In the genomic region with DNA sequence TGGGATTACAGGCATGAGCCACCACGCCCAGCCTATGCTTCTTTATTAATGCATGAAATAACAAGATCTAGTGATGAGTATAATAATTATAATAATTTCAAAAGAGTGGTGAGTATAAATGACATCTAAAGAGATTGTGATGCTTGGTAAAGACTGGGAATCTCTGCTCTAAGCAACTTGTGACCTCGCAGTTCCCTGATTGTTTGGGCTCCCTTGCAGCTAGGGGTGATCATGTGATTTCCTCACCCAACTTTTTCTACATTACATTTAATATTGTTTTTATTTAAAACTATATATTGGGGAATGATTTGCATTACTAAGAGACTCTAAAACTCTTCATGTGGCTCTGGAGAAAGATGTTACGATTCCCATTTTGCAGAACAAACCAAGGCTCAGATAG, we compare ENCODE assay signal across 19 cellular contexts. TPM values are rescaled to one million over a fixed set of nuclear protein-coding genes. Genes with fewer than 3 reads are reported as not detected.
DNase-seq lines count a peak whose midpoint lies in the region; ATAC-seq and TF ChIP-seq lines count a peak whose summit lies in the region.
"Had no signal": no experiment of that assay in that cellular context is flagged by ENCODE, and none has a peak within 500 bp of the region (broad histone marks: within the 10 kb centered on the region; RNA-seq: fewer than 3 reads in every experiment).

No MANE protein-coding gene starts in this region.

- POLR2A ChIA-PET in WTC11 (lab: Charles Lee) = interaction anchor here (0.7 kb wide), 1 partner anchor 197 kb away, joined by 3 read pairs; the partner anchor contains the start of genes CAMKMT and PREPL

- no peak for TF ChIP-seq POLR2A in sigmoid colon (IDR thresholded peaks at IDR 0.05)

- intact Hi-C loops in left colon (cut with DNase I, micrococcal nuclease) = no loop called here
- intact Hi-C loops in sigmoid colon (cut with DNase I) = no loop called here

- H3K4me1 ChIP-seq in neutrophil (ENCODE audit: control insufficient read depth in 1 of 2, insufficient read depth in 1 of 2, low read depth in 1 of 2, low read length in 1 of 2) (peaks cover 30 to 35% of the 10 kb centered on the region in 2 experiments), sigmoid colon (peaks cover 0 to under 1% (median 0%) of the 10 kb centered on the region in 4 donors)
- H3K4me1 ChIP-seq: Caco-2 had no signal

- peaks cover 25% of the 10 kb centered on the region for H3K36me3 Mint-ChIP-seq in WTC11

- H3K4me3 Mint-ChIP-seq in WTC11 = no peak overlapping the region
- H3K4me3 Mint-ChIP-seq: B cell; CD4-positive, alpha-beta T cell; CD8-positive, alpha-beta T cell had no signal

- H3K27ac ChIP-seq in neutrophil (peak overlapping the region; percentile 79), sigmoid colon (no peak overlapping the region)
- H3K27ac ChIP-seq: BLaER1 treated with 17β-estradiol and CSF1 and Interleukin-3, amounts not matched to agents 10 nM and 100 nM; C4-2B had no signal

- no peak overlapping the region for H3K27ac Mint-ChIP-seq in WTC11
- H3K27ac Mint-ChIP-seq: B cell; CD4-positive, alpha-beta T cell; CD8-positive, alpha-beta T cell had no signal

- 97% methylated on average over 3 of the region's 3 CpGs for WGBS in sigmoid colon, 2 donors

- TF ChIP-seq EP300 in Ishikawa (IDR thresholded peaks at IDR 0.05; ENCODE audit: borderline replicate concordance) (no peak), sigmoid colon (IDR thresholded peaks at IDR 0.05) (no peak)

- H3K9me3 ChIP-seq in neutrophil = no peaks in the 10 kb centered on the region
- no peaks in the 10 kb centered on the region for H3K9me3 ChIP-seq in sigmoid colon
- H3K9me3 ChIP-seq: Caco-2 had no signal

- peaks cover 14% of the 10 kb centered on the region for H3K4me1 Mint-ChIP-seq in WTC11

- H3K4me3 ChIP-seq in neutrophil (ENCODE audit: low read depth in 1 of 2, low read length in 1 of 2) = no peak overlapping the region
- no peak overlapping the region for H3K4me3 ChIP-seq in sigmoid colon
- H3K4me3 ChIP-seq: BLaER1 treated with 17β-estradiol and CSF1 and Interleukin-3, amounts not matched to agents 10 nM and 100 nM; GM12878 had no signal

- H3K9me3 Mint-ChIP-seq in WTC11 = peaks cover 21% of the 10 kb centered on the region
- H3K9me3 Mint-ChIP-seq: CD4-positive, alpha-beta T cell; CD8-positive, alpha-beta T cell had no signal

- H3K36me3 ChIP-seq in neutrophil = no peaks in the 10 kb centered on the region
- no peaks in the 10 kb centered on the region for H3K36me3 ChIP-seq in sigmoid colon
- H3K36me3 ChIP-seq: BLaER1 treated with 17β-estradiol and CSF1 and Interleukin-3, amounts not matched to agents 10 nM and 100 nM had no signal

- H3K27me3 Mint-ChIP-seq in WTC11 (ENCODE audit: low read depth) = no peaks in the 10 kb centered on the region; the same call in none of the 2 replicates
- H3K27me3 Mint-ChIP-seq: B cell; CD4-positive, alpha-beta T cell had no signal

- TF ChIP-seq CTCF in WTC11 (IDR thresholded peaks at IDR 0.05) (no peak), neutrophil (IDR thresholded peaks at IDR 0.05) (no peak), sigmoid colon (IDR thresholded peaks at IDR 0.05) (no peak)

- ATAC-seq in WTC11 = no peak
- no peak for ATAC-seq in left colon
- ATAC-seq in GM21423 (IDR thresholded peaks at IDR 0.05; ENCODE audit: unreplicated experiment) = no peak
- ATAC-seq: CD8-positive, alpha-beta T cell; GM12878 had no signal

- H3K27me3 ChIP-seq in neutrophil = no peaks in the 10 kb centered on the region
- H3K27me3 ChIP-seq in sigmoid colon = no peaks in the 10 kb centered on the region
- H3K27me3 ChIP-seq: BLaER1 treated with 17β-estradiol and CSF1 and Interleukin-3, amounts not matched to agents 10 nM and 100 nM had no signal

- TF ChIP-seq RAD21 in Ishikawa (IDR thresholded peaks at IDR 0.05; ENCODE audit: low read depth) = no peak

- no peak for DNase-seq in WTC11 (ENCODE audit: low spot score)
- no peak for DNase-seq in left colon
- DNase-seq in DMS79 treated with DMSO at 0.1 percent for 48 hours (lab: John Stamatoyannopoulos, UW) = no peak
- DNase-seq in sigmoid colon = no peak
- DNase-seq: 8988T; Caco-2; Calu3; CD4-positive, alpha-beta T cell; CD8-positive, alpha-beta T cell; DND-41; EL; GDM1 had no signal

- CTCF ChIA-PET in WTC11 (lab: Charles Lee) = no interaction called here

TF ChIP-seq in Ishikawa, 13 proteins besides CTCF, POLR2A, EP300 and RAD21:
- TF ChIP-seq CREB1 (IDR thresholded peaks at IDR 0.05; ENCODE audit: low read depth) = no peak
- TF ChIP-seq, protein P1, sequence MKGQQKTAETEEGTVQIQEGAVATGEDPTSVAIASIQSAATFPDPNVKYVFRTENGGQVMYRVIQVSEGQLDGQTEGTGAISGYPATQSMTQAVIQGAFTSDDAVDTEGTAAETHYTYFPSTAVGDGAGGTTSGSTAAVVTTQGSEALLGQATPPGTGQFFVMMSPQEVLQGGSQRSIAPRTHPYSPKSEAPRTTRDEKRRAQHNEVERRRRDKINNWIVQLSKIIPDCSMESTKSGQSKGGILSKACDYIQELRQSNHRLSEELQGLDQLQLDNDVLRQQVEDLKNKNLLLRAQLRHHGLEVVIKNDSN (IDR thresholded peaks at IDR 0.05) = 0 out of 2 replicates have a peak, but pooled peaks have one; percentile 13

TF ChIP-seq in WTC11, 78 proteins besides CTCF, POLR2A, EP300 and RAD21:
- TF ChIP-seq USF2 (CRISPR knock-in tag; IDR thresholded peaks at IDR 0.05) (0 out of 2 replicates have a peak, but pooled peaks have one; percentile 11), NFE2L1 (CRISPR knock-in tag; IDR thresholded peaks at IDR 0.05) (no peak), EMX1 (CRISPR knock-in tag; IDR thresholded peaks at IDR 0.05) (no peak)

RNA-seq across cellular contexts. Expression of gene PPM1B, which starts 4.1 kb away (rescaled TPM):
- 94.2 to 102 TPM (median 96.4 TPM) in 3 replicates for total RNA-seq in WTC11 (2021)
- 10 to 100 TPM; 62.5 to 63.0 TPM for total RNA-seq in left colon
- 10 to 100 TPM; 41.3 to 47.8 (median 46.0) TPM for total RNA-seq in sigmoid colon
- 10 to 100 TPM; 29.4 to 40.8 (median 40.2) TPM for polyA plus RNA-seq in sigmoid colon
